Comparison of ENCODE assay signal across 10 cellular contexts in genomic region chr10:26215923-26216576, GRCh38. TPM values are rescaled to one million over a fixed set of nuclear protein-coding genes. Genes with fewer than 3 reads are reported as not detected.
DNase-seq lines count a peak whose midpoint lies in the region; ATAC-seq lines count a peak whose summit lies in the region.
"Had no signal": no experiment of that assay in that cellular context is flagged by ENCODE, and none has a peak within 500 bp of the region (broad histone marks: within the 10 kb centered on the region; RNA-seq: fewer than 3 reads in every experiment).

No MANE protein-coding gene starts in this region.

- H3K4me3 ChIP-seq in right cardiac atrium (ENCODE audit: low read length): no peak overlapping the region
- H3K4me3 ChIP-seq: SJSA1 had no signal

- H3K27me3 Mint-ChIP-seq in T-helper 17 cell: peaks cover 83% of the 10 kb centered on the region

- H3K4me3 Mint-ChIP-seq in T-helper 17 cell: peak overlapping the region; percentile 81

- no peak overlapping the region for H3K27ac Mint-ChIP-seq in T-helper 17 cell

- H3K4me1 ChIP-seq in right cardiac atrium (ENCODE audit: control insufficient read depth, insufficient read depth, low read length): no peaks in the 10 kb centered on the region
- H3K4me1 ChIP-seq: SJSA1 had no signal

- H3K27ac ChIP-seq in right cardiac atrium (ENCODE audit: low read length): no peak overlapping the region
- H3K27ac ChIP-seq: SJSA1 had no signal

- WGBS in right cardiac atrium: 1% methylated on average over 57 of the region's 57 CpGs

- DNase-seq in NCI-H82 (lab: John Stamatoyannopoulos, UW) (peak; percentile 21), NCI-H82 treated with DMSO at 0.1 percent for 48 hours (lab: John Stamatoyannopoulos, UW; ENCODE audit: unreplicated experiment) (no peak), T-helper 17 cell (no peak), right cardiac atrium (peak; percentile 33 to 69 (median 63)), superior temporal gyrus (ENCODE audit: extremely low spot score) (no peak), NAMALWA (ENCODE audit: low spot score) (no peak)
- peak; percentile 2 for DNase-seq in stimulated activated CD4-positive, alpha-beta T cell treated with anti-CD3 and anti-CD28 coated beads, Interleukin-2, amount 100 ng/mL, for 4 hours (ENCODE audit: low read depth)

- peaks cover 8% of the 10 kb centered on the region for H3K36me3 Mint-ChIP-seq in T-helper 17 cell (ENCODE audit: low read depth)

- peak; percentile 45 for ATAC-seq in T-helper 17 cell
- ATAC-seq in right cardiac atrium: peak; percentile 52 to 76
- ATAC-seq in GM18873 (IDR thresholded peaks at IDR 0.05; ENCODE audit: low FRiP score, unreplicated experiment): no peak

- intact Hi-C loops in right cardiac atrium (cut with DNase I): no loop called here

- H3K27me3 ChIP-seq in right cardiac atrium (ENCODE audit: control insufficient read depth, insufficient read depth): no peaks in the 10 kb centered on the region

- H3K4me1 Mint-ChIP-seq in T-helper 17 cell: peaks cover 9% of the 10 kb centered on the region

- H3K9me3 ChIP-seq in T-helper 17 cell (ENCODE audit: control insufficient read depth, low read length, poor library complexity, severe bottlenecking) (no peaks in the 10 kb centered on the region), right cardiac atrium (ENCODE audit: control insufficient read depth, low read length) (no peaks in the 10 kb centered on the region)

RNA-seq across cellular contexts. Expression of gene GAD2, which starts 0.5 kb away (rescaled TPM):
- total RNA-seq in T-helper 17 cell (not detected), right cardiac atrium (not detected)
- polyA plus RNA-seq in right cardiac atrium: not detected
- total RNA-seq: SJSA1 had no signal
- polyA plus RNA-seq: BJ had no signal

Comparison
In these comparisons a context has a peak if more than half of its experiments do, and no peak if none do; other contexts are left out.
1. DNase-seq: peak in NCI-H82 (single experiment), right cardiac atrium (3 of 3) and stimulated activated CD4-positive, alpha-beta T cell treated with anti-CD3 and anti-CD28 coated beads, Interleukin-2, amount 100 ng/mL, for 4 hours (single experiment); none in NCI-H82 treated with DMSO at 0.1 percent for 48 hours (single experiment), T-helper 17 cell (0 of 3), superior temporal gyrus (single experiment) and NAMALWA (single experiment).